Comparison of ENCODE assay signal across 1 cellular context in the genomic region with DNA sequence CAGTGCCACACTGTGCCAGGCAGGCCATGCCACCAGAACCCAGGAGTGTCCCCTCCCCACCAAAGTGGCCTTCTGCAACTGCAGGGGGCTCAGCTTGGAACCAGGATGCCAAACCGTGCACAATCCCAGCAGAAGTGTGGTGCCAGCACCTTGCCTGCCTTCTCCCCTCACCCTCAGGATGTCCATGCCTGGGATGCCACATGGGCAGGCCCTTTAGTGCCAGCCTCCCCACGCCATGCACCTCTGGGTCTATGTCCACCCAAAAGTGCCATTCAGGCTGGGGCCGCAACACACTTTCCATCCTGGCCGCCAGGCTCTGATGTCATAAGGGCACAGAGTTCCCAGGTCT.
TF ChIP-seq lines count a peak whose summit lies in the region.

No MANE protein-coding gene starts in this region.

TF ChIP-seq in GM12878, 131 proteins besides CTCF, POLR2A, EP300 and RAD21:
- TF ChIP-seq MTA2 (IDR thresholded peaks at IDR 0.05; ENCODE audit: low read depth): no peak
- no peak for TF ChIP-seq ZZZ3 (IDR thresholded peaks at IDR 0.05; ENCODE audit: control insufficient read depth, insufficient read length, low read depth)
- no peak for TF ChIP-seq BRCA1 (IDR thresholded peaks at IDR 0.05; ENCODE audit: low read depth, low read length)
- no peak for TF ChIP-seq NR2F1 (conservative IDR thresholded peaks at IDR 0.05)
- TF ChIP-seq RFX5 (IDR thresholded peaks at IDR 0.05; ENCODE audit: low read depth, low read length): no peak
- TF ChIP-seq, protein P1, sequence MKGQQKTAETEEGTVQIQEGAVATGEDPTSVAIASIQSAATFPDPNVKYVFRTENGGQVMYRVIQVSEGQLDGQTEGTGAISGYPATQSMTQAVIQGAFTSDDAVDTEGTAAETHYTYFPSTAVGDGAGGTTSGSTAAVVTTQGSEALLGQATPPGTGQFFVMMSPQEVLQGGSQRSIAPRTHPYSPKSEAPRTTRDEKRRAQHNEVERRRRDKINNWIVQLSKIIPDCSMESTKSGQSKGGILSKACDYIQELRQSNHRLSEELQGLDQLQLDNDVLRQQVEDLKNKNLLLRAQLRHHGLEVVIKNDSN (IDR thresholded peaks at IDR 0.05; ENCODE audit: borderline replicate concordance, extremely low read length, insufficient read depth, low read depth, low read length): no peak
- TF ChIP-seq BACH1 (IDR thresholded peaks at IDR 0.05; ENCODE audit: borderline replicate concordance): no peak
- TF ChIP-seq, protein P2, sequence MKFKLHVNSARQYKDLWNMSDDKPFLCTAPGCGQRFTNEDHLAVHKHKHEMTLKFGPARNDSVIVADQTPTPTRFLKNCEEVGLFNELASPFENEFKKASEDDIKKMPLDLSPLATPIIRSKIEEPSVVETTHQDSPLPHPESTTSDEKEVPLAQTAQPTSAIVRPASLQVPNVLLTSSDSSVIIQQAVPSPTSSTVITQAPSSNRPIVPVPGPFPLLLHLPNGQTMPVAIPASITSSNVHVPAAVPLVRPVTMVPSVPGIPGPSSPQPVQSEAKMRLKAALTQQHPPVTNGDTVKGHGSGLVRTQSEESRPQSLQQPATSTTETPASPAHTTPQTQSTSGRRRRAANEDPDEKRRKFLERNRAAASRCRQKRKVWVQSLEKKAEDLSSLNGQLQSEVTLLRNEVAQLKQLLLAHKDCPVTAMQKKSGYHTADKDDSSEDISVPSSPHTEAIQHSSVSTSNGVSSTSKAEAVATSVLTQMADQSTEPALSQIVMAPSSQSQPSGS (IDR thresholded peaks at IDR 0.05; ENCODE audit: low read length): no peak
